Comparison of ENCODE assay signal across 8 cellular contexts in the genomic region with DNA sequence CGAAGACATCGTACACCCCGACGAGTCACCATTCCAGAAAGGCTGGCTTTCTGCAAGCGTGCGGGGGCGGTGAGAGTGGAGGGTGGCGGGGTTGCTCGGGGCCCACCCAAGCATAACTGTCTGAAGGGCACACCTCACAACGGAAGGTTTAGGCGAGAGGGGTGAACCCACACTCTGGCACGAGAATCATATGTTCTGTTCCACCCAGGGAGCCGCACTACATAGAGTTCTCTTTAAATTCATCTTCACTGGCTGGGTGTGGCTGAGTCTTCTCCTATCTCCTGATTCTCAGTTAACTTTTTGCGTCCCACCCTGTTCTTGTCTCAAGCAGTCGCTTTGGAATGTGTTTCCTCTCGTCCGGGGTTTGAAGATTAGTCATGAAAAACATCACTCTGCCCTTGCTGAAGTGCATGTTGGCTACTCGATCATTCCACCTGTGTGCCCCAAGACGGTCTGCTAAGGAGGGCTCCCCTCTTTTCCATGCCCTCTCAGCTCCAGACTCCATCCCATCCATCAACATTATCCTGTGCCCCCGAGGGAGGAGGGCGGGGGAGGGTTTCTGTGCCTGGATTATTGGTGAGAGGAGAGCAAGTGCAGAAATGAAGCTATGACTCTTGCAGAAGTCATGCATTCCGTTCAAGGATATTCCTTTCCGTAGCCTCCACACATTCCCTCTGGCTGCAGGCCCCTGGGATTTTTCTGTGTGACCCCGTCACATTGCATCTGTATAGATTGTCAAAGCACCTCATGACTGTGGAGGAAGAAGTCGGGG. TPM values are rescaled to one million over a fixed set of nuclear protein-coding genes. Genes with fewer than 3 reads are reported as not detected.
DNase-seq lines count a peak whose midpoint lies in the region; ATAC-seq and TF ChIP-seq lines count a peak whose summit lies in the region.

No MANE protein-coding gene starts in this region.

- H3K4me3 Mint-ChIP-seq in CD8-positive, alpha-beta T cell, result peak overlapping the region; percentile 56
- peak overlapping the region; percentile 7 for H3K4me3 Mint-ChIP-seq in osteocyte (ENCODE audit: unreplicated experiment)

- POLR2A ChIA-PET in CD8-positive, alpha-beta T cell (lab: Charles Lee), result interaction anchor here (1.7 to 2.0 kb wide), 2 partner anchors 80 to 141 kb away, joined by 8 to 12 read pairs; no protein-coding TSS in a partner anchor

- H3K9me3 ChIP-seq in CD8-positive, alpha-beta T cell (ENCODE audit: low read length), result no peaks in the 10 kb centered on the region
- H3K9me3 ChIP-seq in SJSA1 (replicated peaks), result no peaks in the 10 kb centered on the region
- no peaks in the 10 kb centered on the region for H3K9me3 ChIP-seq in fibroblast of lung (ENCODE audit: control insufficient read depth, insufficient read depth, low read depth, low read length)

- ATAC-seq in CD8-positive, alpha-beta T cell, result no peak
- ATAC-seq in HG03175 (IDR thresholded peaks at IDR 0.05; ENCODE audit: unreplicated experiment), result no peak

- H2AFZ ChIP-seq in fibroblast of lung (ENCODE audit: low read length), result peak overlapping the region; percentile 96

- H3K36me3 Mint-ChIP-seq in CD8-positive, alpha-beta T cell, result no peaks in the 10 kb centered on the region
- H3K36me3 Mint-ChIP-seq in osteocyte (ENCODE audit: unreplicated experiment), result no peaks in the 10 kb centered on the region

- H3K4me2 ChIP-seq in fibroblast of lung (ENCODE audit: extremely low read depth, insufficient read depth, low read length), result peak overlapping the region; percentile 44

- no peaks in the 10 kb centered on the region for H3K36me3 ChIP-seq in CD8-positive, alpha-beta T cell (ENCODE audit: insufficient read depth, low read length)
- H3K36me3 ChIP-seq in SJSA1, result no peaks in the 10 kb centered on the region
- H3K36me3 ChIP-seq in fibroblast of lung (ENCODE audit: control insufficient read depth, insufficient read depth, low read length), result no peaks in the 10 kb centered on the region

- H3K27me3 Mint-ChIP-seq in CD8-positive, alpha-beta T cell (ENCODE audit: low read depth), result peaks cover 17% of the 10 kb centered on the region
- H3K27me3 Mint-ChIP-seq in osteocyte (ENCODE audit: unreplicated experiment), result no peaks in the 10 kb centered on the region

- H3K27ac ChIP-seq in CD8-positive, alpha-beta T cell (ENCODE audit: low read depth, low read length), result no peak overlapping the region
- H3K27ac ChIP-seq in SJSA1 (peak overlapping the region; percentile 80), fibroblast of lung (ENCODE audit: insufficient read depth, low read length) (peak overlapping the region; percentile 32)

- no peak overlapping the region for H3K9ac ChIP-seq in fibroblast of lung (ENCODE audit: insufficient read depth, low read length)

- intact Hi-C loops in CD8-positive, alpha-beta T cell (cut with DNase I, micrococcal nuclease), result loop anchor here in 1 of 2 experiments (5.0 kb wide), 1 partner anchor 1863 kb away; a partner anchor contains a TSS

- H3K9me3 Mint-ChIP-seq in CD8-positive, alpha-beta T cell, result no peaks in the 10 kb centered on the region
- H3K9me3 Mint-ChIP-seq in osteocyte (ENCODE audit: unreplicated experiment), result no peaks in the 10 kb centered on the region

- no peaks in the 10 kb centered on the region for H3K27me3 ChIP-seq in CD8-positive, alpha-beta T cell (ENCODE audit: insufficient read depth, low read length)
- H3K27me3 ChIP-seq in SJSA1 (replicated peaks), result no peaks in the 10 kb centered on the region
- H3K27me3 ChIP-seq in fibroblast of lung (ENCODE audit: control insufficient read depth, insufficient read depth, low read length), result no peaks in the 10 kb centered on the region

- H3K4me3 ChIP-seq in CD8-positive, alpha-beta T cell (ENCODE audit: low read depth, low read length), result no peak overlapping the region
- H3K4me3 ChIP-seq in SJSA1, result no peak overlapping the region
- H3K4me3 ChIP-seq in fibroblast of lung (replicated peaks in 1 of 4; ENCODE audit: control extremely low read depth in 1 of 4, insufficient read depth in 1 of 4, low read depth in 3 of 4, low read length in 4 of 4), result no peak overlapping the region

- TF ChIP-seq CTCF in CD8-positive, alpha-beta T cell (IDR thresholded peaks at IDR 0.05), result no peak
- TF ChIP-seq CTCF in fibroblast of lung (conservative IDR thresholded peaks at IDR 0.05 in 1 of 2, IDR thresholded peaks at IDR 0.05 in 1 of 2; ENCODE audit: low read depth in 1 of 2, low read length in 2 of 2), result no peak
- no peak for TF ChIP-seq CTCF in osteocyte (IDR thresholded peaks at IDR 0.05)

- no peaks in the 10 kb centered on the region for H4K20me1 ChIP-seq in fibroblast of lung (ENCODE audit: control insufficient read depth, extremely low read depth, insufficient read depth, low read length)

- peaks cover 4% of the 10 kb centered on the region for H3K4me1 ChIP-seq in CD8-positive, alpha-beta T cell (ENCODE audit: insufficient read depth, low read length)
- H3K4me1 ChIP-seq in SJSA1 (replicated peaks), result peaks cover 27% of the 10 kb centered on the region
- H3K4me1 ChIP-seq in fibroblast of lung (ENCODE audit: control insufficient read depth, extremely low read depth, insufficient read depth, low read length), result peaks cover 10% of the 10 kb centered on the region

- no peaks in the 10 kb centered on the region for H3K79me2 ChIP-seq in fibroblast of lung (ENCODE audit: control insufficient read depth, insufficient read depth, low read length)

- CTCF ChIA-PET in CD8-positive, alpha-beta T cell (lab: Charles Lee), result interaction anchor here (0.6 to 6.4 kb wide), 16 partner anchors 11 to 167 kb away, joined by 3 to 86 read pairs (median 9); no protein-coding TSS in a partner anchor

- H3K27ac Mint-ChIP-seq in CD8-positive, alpha-beta T cell, result no peak overlapping the region
- peak overlapping the region; percentile 43 for H3K27ac Mint-ChIP-seq in osteocyte (ENCODE audit: unreplicated experiment)

- peaks cover 12% of the 10 kb centered on the region for H3K4me1 Mint-ChIP-seq in CD8-positive, alpha-beta T cell (ENCODE audit: low read depth)
- H3K4me1 Mint-ChIP-seq in osteocyte (ENCODE audit: unreplicated experiment), result peaks cover 21% of the 10 kb centered on the region

- no peak for DNase-seq in CD8-positive, alpha-beta T cell
- peak in 1 of 2 experiments; percentile 28 for DNase-seq in SJSA1 (ENCODE audit: low read depth in 1 of 2, low spot score in 2 of 2)
- DNase-seq in fibroblast of lung (ENCODE audit: low read depth in 2 of 2), result peak in 1 of 2 donors; percentile 68
- DNase-seq in osteocyte (ENCODE audit: extremely low spot score, unreplicated experiment), result peak; percentile 82
- no peak for DNase-seq in activated CD4-positive, alpha-beta T cell treated with anti-CD3 and anti-CD28 coated beads, Interleukin-2, amount 50 U/mL, for 4 hours
- no peak for DNase-seq in COR-L47 (lab: John Stamatoyannopoulos, UW)
- DNase-seq in COLO668 (lab: John Stamatoyannopoulos, UW; ENCODE audit: unreplicated experiment), result no peak

RNA-seq across cellular contexts. Expression of a gene that starts 53.5 kb away (rescaled TPM):
- not detected for total RNA-seq in CD8-positive, alpha-beta T cell
- 0.11 and 0.44 TPM in 2 replicates for total RNA-seq in SJSA1 (2014; rRNA removed; shearing (Covaris generic))
- total RNA-seq in fibroblast of lung (under 0.01 and 0.26 TPM in 2 replicates), osteocyte (not detected in 2 replicates)
- 0.51 and 0.72 TPM in 2 replicates for polyA plus RNA-seq in fibroblast of lung
- 0.33 and 0.53 TPM in 2 replicates for polyA plus RNA-seq in fibroblast of lung (2012)
- 0.33 TPM in 1 of 2 replicates, not detected in the other for polyA minus RNA-seq in fibroblast of lung (ENCODE audit: low replicate concordance)
